ENCODE assay signal across 2 cellular contexts in the genomic region with DNA sequence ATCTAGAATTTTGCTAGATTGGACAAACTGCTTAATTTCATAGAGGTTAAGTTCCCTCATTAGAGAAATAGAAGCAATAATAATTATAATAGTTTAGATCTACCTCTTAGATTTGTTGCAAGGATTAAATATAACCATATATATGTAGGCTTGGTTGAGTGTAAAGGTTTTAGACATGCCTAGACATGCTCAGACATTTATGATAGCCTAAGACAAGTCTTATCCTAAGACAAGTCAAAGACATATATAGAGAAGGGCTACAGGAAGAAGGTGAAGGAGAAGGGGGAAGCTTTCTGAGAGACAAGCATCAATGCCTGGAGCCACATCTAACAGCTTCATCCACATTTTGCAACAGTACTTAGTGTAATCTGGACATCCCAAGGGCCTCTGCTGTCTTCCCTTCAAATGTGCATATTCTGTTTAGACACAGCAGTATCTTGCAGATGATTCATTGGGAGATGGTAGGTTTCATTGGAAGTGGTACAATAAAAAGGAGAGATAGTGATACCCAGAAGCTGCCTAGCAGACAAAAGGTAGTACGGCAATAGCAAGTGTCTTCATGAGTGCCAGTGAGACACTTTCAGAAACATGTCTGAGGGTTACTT.
TF ChIP-seq lines count a peak whose summit lies in the region.

No MANE protein-coding gene starts in this region.

TF ChIP-seq in A549, 52 proteins besides CTCF, POLR2A, EP300 and RAD21:
- TF ChIP-seq NR3C1 (IDR thresholded peaks at IDR 0.05) (no peak), ELK1 (IDR thresholded peaks at IDR 0.05; ENCODE audit: low read depth, low read length) (no peak), FOSB (CRISPR knock-in tag; IDR thresholded peaks at IDR 0.05) (no peak), HOXB13 (CRISPR knock-in tag; IDR thresholded peaks at IDR 0.05; ENCODE audit: low read depth) (no peak), NPAS2 (CRISPR knock-in tag; IDR thresholded peaks at IDR 0.05; ENCODE audit: borderline replicate concordance) (no peak), FOSL2 (IDR thresholded peaks at IDR 0.05) (no peak), FOSL2 (CRISPR knock-in tag; IDR thresholded peaks at IDR 0.05) (no peak), HEYL (CRISPR knock-in tag; IDR thresholded peaks at IDR 0.05) (no peak), BHLHE40 (IDR thresholded peaks at IDR 0.05; ENCODE audit: low read depth, low read length) (no peak), MAZ (IDR thresholded peaks at IDR 0.05; ENCODE audit: borderline replicate concordance, low read depth, low read length) (no peak), CHD4 (IDR thresholded peaks at IDR 0.05; ENCODE audit: borderline replicate concordance) (no peak), KDM5A (IDR thresholded peaks at IDR 0.05) (no peak)
- TF ChIP-seq, protein P1, sequence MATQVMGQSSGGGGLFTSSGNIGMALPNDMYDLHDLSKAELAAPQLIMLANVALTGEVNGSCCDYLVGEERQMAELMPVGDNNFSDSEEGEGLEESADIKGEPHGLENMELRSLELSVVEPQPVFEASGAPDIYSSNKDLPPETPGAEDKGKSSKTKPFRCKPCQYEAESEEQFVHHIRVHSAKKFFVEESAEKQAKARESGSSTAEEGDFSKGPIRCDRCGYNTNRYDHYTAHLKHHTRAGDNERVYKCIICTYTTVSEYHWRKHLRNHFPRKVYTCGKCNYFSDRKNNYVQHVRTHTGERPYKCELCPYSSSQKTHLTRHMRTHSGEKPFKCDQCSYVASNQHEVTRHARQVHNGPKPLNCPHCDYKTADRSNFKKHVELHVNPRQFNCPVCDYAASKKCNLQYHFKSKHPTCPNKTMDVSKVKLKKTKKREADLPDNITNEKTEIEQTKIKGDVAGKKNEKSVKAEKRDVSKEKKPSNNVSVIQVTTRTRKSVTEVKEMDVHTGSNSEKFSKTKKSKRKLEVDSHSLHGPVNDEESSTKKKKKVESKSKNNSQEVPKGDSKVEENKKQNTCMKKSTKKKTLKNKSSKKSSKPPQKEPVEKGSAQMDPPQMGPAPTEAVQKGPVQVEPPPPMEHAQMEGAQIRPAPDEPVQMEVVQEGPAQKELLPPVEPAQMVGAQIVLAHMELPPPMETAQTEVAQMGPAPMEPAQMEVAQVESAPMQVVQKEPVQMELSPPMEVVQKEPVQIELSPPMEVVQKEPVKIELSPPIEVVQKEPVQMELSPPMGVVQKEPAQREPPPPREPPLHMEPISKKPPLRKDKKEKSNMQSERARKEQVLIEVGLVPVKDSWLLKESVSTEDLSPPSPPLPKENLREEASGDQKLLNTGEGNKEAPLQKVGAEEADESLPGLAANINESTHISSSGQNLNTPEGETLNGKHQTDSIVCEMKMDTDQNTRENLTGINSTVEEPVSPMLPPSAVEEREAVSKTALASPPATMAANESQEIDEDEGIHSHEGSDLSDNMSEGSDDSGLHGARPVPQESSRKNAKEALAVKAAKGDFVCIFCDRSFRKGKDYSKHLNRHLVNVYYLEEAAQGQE (IDR thresholded peaks at IDR 0.05) = no peak
TF ChIP-seq in A549: peak in this region for 0.

TF ChIP-seq in H1, 55 proteins besides CTCF, POLR2A, EP300 and RAD21:
- no peak for TF ChIP-seq SP1 (IDR thresholded peaks at IDR 0.05; ENCODE audit: low read depth, low read length)
- TF ChIP-seq BRCA1 (IDR thresholded peaks at IDR 0.05; ENCODE audit: low read depth, low read length) = no peak
- no peak for TF ChIP-seq MAFK (IDR thresholded peaks at IDR 0.05; ENCODE audit: low read depth, low read length)
- TF ChIP-seq, protein P2, sequence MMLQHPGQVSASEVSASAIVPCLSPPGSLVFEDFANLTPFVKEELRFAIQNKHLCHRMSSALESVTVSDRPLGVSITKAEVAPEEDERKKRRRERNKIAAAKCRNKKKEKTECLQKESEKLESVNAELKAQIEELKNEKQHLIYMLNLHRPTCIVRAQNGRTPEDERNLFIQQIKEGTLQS (IDR thresholded peaks at IDR 0.05; ENCODE audit: insufficient read depth, low read depth, low read length) = no peak
- no peak for TF ChIP-seq SIRT6 (IDR thresholded peaks at IDR 0.05; ENCODE audit: low read length)
- TF ChIP-seq NANOG (IDR thresholded peaks at IDR 0.05; ENCODE audit: insufficient read depth, low read depth, low read length, poor library complexity, severe bottlenecking) = no peak
- TF ChIP-seq SRF (IDR thresholded peaks at IDR 0.05; ENCODE audit: low read depth, low read length) = no peak
- no peak for TF ChIP-seq TAF1 (IDR thresholded peaks at IDR 0.05; ENCODE audit: low read depth, low read length)
- no peak for TF ChIP-seq CBX5 (IDR thresholded peaks at IDR 0.05; ENCODE audit: low read depth, low read length)
- TF ChIP-seq, protein P3, sequence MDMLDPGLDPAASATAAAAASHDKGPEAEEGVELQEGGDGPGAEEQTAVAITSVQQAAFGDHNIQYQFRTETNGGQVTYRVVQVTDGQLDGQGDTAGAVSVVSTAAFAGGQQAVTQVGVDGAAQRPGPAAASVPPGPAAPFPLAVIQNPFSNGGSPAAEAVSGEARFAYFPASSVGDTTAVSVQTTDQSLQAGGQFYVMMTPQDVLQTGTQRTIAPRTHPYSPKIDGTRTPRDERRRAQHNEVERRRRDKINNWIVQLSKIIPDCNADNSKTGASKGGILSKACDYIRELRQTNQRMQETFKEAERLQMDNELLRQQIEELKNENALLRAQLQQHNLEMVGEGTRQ (IDR thresholded peaks at IDR 0.05; ENCODE audit: low read length) = no peak
- no peak for TF ChIP-seq FOSL1 (IDR thresholded peaks at IDR 0.05; ENCODE audit: insufficient read depth, low read depth, low read length)
- no peak for TF ChIP-seq TBP (IDR thresholded peaks at IDR 0.05; ENCODE audit: low read depth, low read length)
- no peak for TF ChIP-seq GTF2F1 (IDR thresholded peaks at IDR 0.05; ENCODE audit: borderline replicate concordance, low read depth, low read length)
